Comparison of ENCODE assay signal across 22 cellular contexts in the genomic region with DNA sequence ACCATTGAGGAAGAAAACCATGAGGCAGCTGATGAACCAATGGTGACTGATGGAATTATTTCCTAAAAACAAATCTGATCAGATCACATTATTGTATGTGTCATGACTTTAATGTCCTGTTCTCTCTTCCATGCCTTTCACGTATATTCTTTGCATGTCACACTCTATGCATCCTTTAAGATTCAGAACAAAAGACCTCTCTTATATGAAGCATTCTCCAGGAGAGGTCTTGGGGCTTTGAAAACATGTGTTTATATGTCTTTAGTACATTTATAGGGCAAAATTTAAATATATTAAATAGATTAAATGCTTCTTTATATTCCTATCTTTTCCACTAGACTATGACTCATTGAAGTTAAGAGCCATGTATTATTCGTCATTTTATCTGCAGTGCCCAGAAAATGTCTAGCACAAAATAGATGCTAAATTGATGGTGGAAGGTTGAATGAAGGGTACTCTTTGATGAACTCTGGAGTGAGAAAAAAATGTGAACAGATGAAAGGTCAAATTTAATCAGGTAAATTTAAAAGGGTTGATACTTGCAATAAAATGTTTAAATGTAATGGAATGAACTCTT.
"Had no signal": no experiment of that assay in that cellular context is flagged by ENCODE, and none has a peak within 500 bp of the region (broad histone marks: within the 10 kb centered on the region; RNA-seq: fewer than 3 reads in every experiment).

No MANE protein-coding gene starts in this region.

- H3K4me3 Mint-ChIP-seq: endodermal cell; immature natural killer cell; mesothelial cell of epicardium; naive B cell; naive thymus-derived CD8-positive, alpha-beta T cell had no signal

- DNase-seq: dermis blood vessel endothelial cell; dorsolateral prefrontal cortex; effector CD4-positive, alpha-beta T cell; effector memory CD4-positive, alpha-beta T cell; endodermal cell; erythroblast; esophagus squamous epithelium; foreskin fibroblast; heart left ventricle; hypothalamus; immature natural killer cell; left cardiac atrium; left lung; left ventricle myocardium superior; lower lobe of right lung; mesenchymal stem cell; mucosa of descending colon; naive B cell; naive thymus-derived CD8-positive, alpha-beta T cell had no signal

- H3K27ac Mint-ChIP-seq: endodermal cell; immature natural killer cell; mesothelial cell of epicardium; naive B cell; naive thymus-derived CD8-positive, alpha-beta T cell had no signal

- ATAC-seq: esophagus mucosa; gastroesophageal sphincter; heart left ventricle; left cardiac atrium; left lung; left ventricle myocardium superior; lower lobe of right lung; mucosa of descending colon; naive thymus-derived CD8-positive, alpha-beta T cell had no signal

- H3K36me3 Mint-ChIP-seq: immature natural killer cell; mesothelial cell of epicardium; naive B cell; naive thymus-derived CD8-positive, alpha-beta T cell had no signal

- H3K4me1 Mint-ChIP-seq: immature natural killer cell; mesothelial cell of epicardium; naive B cell; naive thymus-derived CD8-positive, alpha-beta T cell had no signal
